8 cellular contexts compared by ENCODE assay signal in genomic region chr12:4148418-4149056, GRCh38.
DNase-seq lines count a peak whose midpoint lies in the region; ATAC-seq and TF ChIP-seq lines count a peak whose summit lies in the region.

No MANE protein-coding gene starts in this region.

- H3K4me1 ChIP-seq in body of pancreas: no peaks in the 10 kb centered on the region

- H3K9me3 ChIP-seq in body of pancreas: no peaks in the 10 kb centered on the region

- DNase-seq in GM12865 (ENCODE audit: low read depth) (peak; percentile 90), MV-4-11 (lab: John Stamatoyannopoulos, UW) (peak; percentile 88), body of pancreas (peak in 3 of 4 donors; percentile 25 to 48 (median 30)), NCI-H446 treated with DMSO at 0.1 percent for 48 hours (lab: John Stamatoyannopoulos, UW) (no peak), COLO829 (ENCODE audit: low spot score) (no peak), SKM-1 treated with dmso at 0.1 percent for 144 hours (lab: John Stamatoyannopoulos, UW; ENCODE audit: unreplicated experiment) (no peak)
- peak; percentile 34 to 44 for DNase-seq in stimulated activated CD8-positive, alpha-beta memory T cell treated with anti-CD3 and anti-CD28 coated beads, Interleukin-15, amount 100 ng/mL, for 4 hours (ENCODE audit: low read depth in 2 of 2)

- intact Hi-C loops in body of pancreas (cut with DNase I): no loop called here

- no peaks in the 10 kb centered on the region for H3K36me3 ChIP-seq in body of pancreas (replicated peaks in 1 of 2; ENCODE audit: insufficient read depth in 1 of 2, low read depth in 2 of 2)

- ATAC-seq in GM21717 (IDR thresholded peaks at IDR 0.05; ENCODE audit: unreplicated experiment): peak; percentile 29
- ATAC-seq in body of pancreas: no peak

- no peak for TF ChIP-seq POLR2A in body of pancreas (IDR thresholded peaks at IDR 0.05)

- TF ChIP-seq CTCF in GM12865 (IDR thresholded peaks at IDR 0.05; ENCODE audit: insufficient read depth, low read depth, low read length, missing control alignments): no peak
- no peak for TF ChIP-seq CTCF in body of pancreas (IDR thresholded peaks at IDR 0.05)

- WGBS in body of pancreas, 2 donors: 80 to 81% methylated on average over 4 to 5 of the region's 5 CpGs

- H3K27me3 ChIP-seq in body of pancreas: no peaks in the 10 kb centered on the region

- H3K27ac ChIP-seq in body of pancreas: no peak overlapping the region

- H3K4me3 ChIP-seq in GM12865 (ENCODE audit: low read depth, low read length): no peak overlapping the region
- no peak overlapping the region for H3K4me3 ChIP-seq in body of pancreas

Comparison
In these comparisons a context has a peak if more than half of its experiments do, and no peak if none do; other contexts are left out.
1. DNase-seq: peak in GM12865 (single experiment), MV-4-11 (single experiment), body of pancreas (3 of 4) and stimulated activated CD8-positive, alpha-beta memory T cell treated with anti-CD3 and anti-CD28 coated beads, Interleukin-15, amount 100 ng/mL, for 4 hours (2 of 2); none in NCI-H446 treated with DMSO at 0.1 percent for 48 hours (single experiment), COLO829 (single experiment) and SKM-1 treated with dmso at 0.1 percent for 144 hours (single experiment).